ENCODE assay signal across 11 cellular contexts in the genomic region with DNA sequence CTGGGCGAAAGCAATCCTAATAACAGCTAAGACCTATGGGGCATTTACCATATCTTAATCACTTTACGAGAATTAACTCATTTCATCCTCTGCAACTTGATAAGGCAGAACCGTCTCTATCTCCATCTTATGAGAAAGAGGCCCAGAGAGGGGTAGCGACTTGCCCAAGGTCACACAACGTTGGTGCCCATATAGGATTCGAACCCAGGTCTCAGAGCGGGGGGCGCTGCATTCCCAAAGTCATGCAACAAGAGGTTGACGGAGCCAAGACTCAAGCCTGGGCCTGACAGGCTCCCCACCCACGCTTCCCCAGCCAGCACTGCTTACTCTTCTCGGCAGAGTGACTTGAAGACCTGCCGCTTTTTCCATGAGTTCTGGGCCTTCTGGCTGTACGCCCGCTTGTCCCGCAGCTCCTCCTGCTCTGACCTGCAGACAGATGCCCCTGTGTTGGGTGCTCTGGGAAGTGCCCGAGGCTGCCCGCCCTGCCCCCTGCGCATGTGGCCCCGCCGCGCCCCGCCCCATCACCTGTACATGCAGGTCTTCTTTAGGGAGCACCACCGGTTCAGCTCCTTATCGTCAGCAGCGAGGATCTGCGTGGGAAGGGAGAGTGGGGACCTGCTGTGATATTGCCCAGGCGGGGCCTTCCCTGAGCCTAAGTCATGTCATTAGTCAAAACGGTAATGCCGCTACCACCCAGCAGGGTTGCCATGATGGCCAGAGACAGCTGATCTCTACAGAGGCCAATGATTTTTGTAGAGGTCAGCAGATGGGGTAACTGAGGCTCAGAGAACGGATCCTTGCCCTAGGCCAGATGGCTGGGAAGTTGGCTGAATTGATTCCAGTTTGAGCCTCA. TPM values are rescaled to one million over a fixed set of nuclear protein-coding genes. Genes with fewer than 3 reads are reported as not detected.
DNase-seq lines count a peak whose midpoint lies in the region; ATAC-seq and TF ChIP-seq lines count a peak whose summit lies in the region.
"Had no signal": no experiment of that assay in that cellular context is flagged by ENCODE, and none has a peak within 500 bp of the region (broad histone marks: within the 10 kb centered on the region; RNA-seq: fewer than 3 reads in every experiment).

No MANE protein-coding gene starts in this region.

- 63% methylated on average over 16 of the region's 30 CpGs for WGBS in suprapubic skin

- ATAC-seq in T-helper 17 cell, result no peak
- no peak for ATAC-seq in GM18520 (IDR thresholded peaks at IDR 0.05; ENCODE audit: unreplicated experiment)

- TF ChIP-seq CTCF in cardiac muscle cell (IDR thresholded peaks at IDR 0.05; ENCODE audit: low read depth, low read length), result no peak
- no peak for TF ChIP-seq CTCF in left ventricle myocardium inferior (IDR thresholded peaks at IDR 0.05; ENCODE audit: borderline replicate concordance)
- peak; percentile 17 to 32 for TF ChIP-seq CTCF in suprapubic skin (IDR thresholded peaks at IDR 0.05)

- H3K27me3 ChIP-seq in cardiac muscle cell (no peaks in the 10 kb centered on the region), left ventricle myocardium inferior (ENCODE audit: low read depth) (no peaks in the 10 kb centered on the region), suprapubic skin (no peaks in the 10 kb centered on the region)
- H3K27me3 ChIP-seq: pancreas, uterus had no signal

- H3K27ac ChIP-seq in cardiac muscle cell (peak overlapping the region; percentile 60), left ventricle myocardium inferior (replicated peaks) (no peak overlapping the region), suprapubic skin (peak overlapping the region; percentile 50)
- H3K27ac ChIP-seq: C4-2B, pancreas, uterus had no signal

- H3K36me3 Mint-ChIP-seq in T-helper 17 cell (ENCODE audit: low read depth), result peaks cover 2% of the 10 kb centered on the region

- TF ChIP-seq POLR2A in erythroblast (IDR thresholded peaks at IDR 0.05; ENCODE audit: low read length), result peak; percentile 6
- no peak for TF ChIP-seq POLR2A in suprapubic skin (IDR thresholded peaks at IDR 0.05)

- no peak for DNase-seq in cardiac muscle cell (ENCODE audit: low read depth in 1 of 2, low spot score in 1 of 2)
- no peak for DNase-seq in left ventricle myocardium inferior
- no peak for DNase-seq in T-helper 17 cell
- DNase-seq in erythroblast (lab: John Stamatoyannopoulos, UW), result no peak
- DNase-seq in suprapubic skin (ENCODE audit: low spot score in 2 of 2), result no peak
- no peak for DNase-seq in SHP77 treated with DMSO at 0.1 percent for 48 hours (lab: John Stamatoyannopoulos, UW)
- no peak for DNase-seq in NCI-H1930 (lab: John Stamatoyannopoulos, UW)
- DNase-seq: uterus had no signal

- H3K27me3 Mint-ChIP-seq in T-helper 17 cell, result no peaks in the 10 kb centered on the region

- peaks cover 20% of the 10 kb centered on the region for H3K4me1 Mint-ChIP-seq in T-helper 17 cell

- peak overlapping the region; percentile 89 for H3K27ac Mint-ChIP-seq in T-helper 17 cell

- H3K36me3 ChIP-seq in cardiac muscle cell (peaks cover 60% of the 10 kb centered on the region), left ventricle myocardium inferior (peaks cover 100% of the 10 kb centered on the region), suprapubic skin (peaks cover 91% of the 10 kb centered on the region)
- H3K36me3 ChIP-seq: uterus had no signal

- no peak overlapping the region for H3K4me3 ChIP-seq in cardiac muscle cell
- H3K4me3 ChIP-seq in left ventricle myocardium inferior, result no peak overlapping the region
- H3K4me3 ChIP-seq in suprapubic skin, result no peak overlapping the region
- H3K4me3 ChIP-seq: pancreas, uterus had no signal

- H3K9me3 ChIP-seq in cardiac muscle cell (ENCODE audit: low read depth) (no peaks in the 10 kb centered on the region), left ventricle myocardium inferior (replicated peaks) (no peaks in the 10 kb centered on the region), T-helper 17 cell (ENCODE audit: control insufficient read depth, low read length, poor library complexity, severe bottlenecking) (no peaks in the 10 kb centered on the region), suprapubic skin (no peaks in the 10 kb centered on the region)
- H3K9me3 ChIP-seq: pancreas, uterus had no signal

- H3K4me3 Mint-ChIP-seq in T-helper 17 cell, result peak overlapping the region; percentile 82

- no peak for TF ChIP-seq EP300 in suprapubic skin (IDR thresholded peaks at IDR 0.05)

- no peaks in the 10 kb centered on the region for H3K4me1 ChIP-seq in cardiac muscle cell (ENCODE audit: low read depth)
- H3K4me1 ChIP-seq in left ventricle myocardium inferior, result no peaks in the 10 kb centered on the region
- peaks cover 42% of the 10 kb centered on the region for H3K4me1 ChIP-seq in suprapubic skin
- H3K4me1 ChIP-seq: pancreas, uterus had no signal

- intact Hi-C loops in left ventricle myocardium inferior (cut with micrococcal nuclease), result no loop called here

RNA-seq across cellular contexts. Expression of a gene that starts 10.8 kb away (rescaled TPM):
- total RNA-seq in cardiac muscle cell, result 15.3 and 28.3 TPM in 2 replicates
- 26.1 and 34.9 TPM in 2 replicates for polyA plus RNA-seq in cardiac muscle cell
- total RNA-seq in left ventricle myocardium inferior, result 10.2 TPM
- 10 to 100 TPM; 33.9 to 43.7 TPM for total RNA-seq in T-helper 17 cell
- 10 to 100 TPM; 19.1 to 46.9 (median 24.5) TPM for total RNA-seq in suprapubic skin

RNA-seq across cellular contexts. Expression of a gene that starts 11.3 kb away (rescaled TPM):
- total RNA-seq in cardiac muscle cell (67.0 and 67.3 TPM in 2 replicates), left ventricle myocardium inferior (48.7 TPM), T-helper 17 cell (10 to 100 TPM; 70.6 to 70.7 TPM), suprapubic skin (10 to 100 TPM; 52.2 to 80.8 (median 63.6) TPM)
- 69.0 and 74.0 TPM in 2 replicates for polyA plus RNA-seq in cardiac muscle cell

RNA-seq across cellular contexts. Expression of a gene that starts 13.8 kb away (rescaled TPM):
- total RNA-seq in cardiac muscle cell, result 11.1 and 15.3 TPM in 2 replicates
- polyA plus RNA-seq in cardiac muscle cell, result 17.6 and 33.4 TPM in 2 replicates
- 9.4 TPM for total RNA-seq in left ventricle myocardium inferior
- total RNA-seq in T-helper 17 cell, result 10 to 100 TPM; 71.0 to 83.3 TPM
- total RNA-seq in suprapubic skin, result 10 to 100 TPM in 2 of 4 donors, 1 to 10 TPM in 2; 8.9 to 11.6 (median 10.3) TPM

RNA-seq across cellular contexts. Expression of a gene that starts 32.1 kb away (rescaled TPM):
- total RNA-seq in cardiac muscle cell (0.12 TPM in 1 of 2 replicates, not detected in the other), left ventricle myocardium inferior (not detected), T-helper 17 cell (1 to 10 TPM in 1 of 2 donors, not detected in 1; 2.0 TPM), suprapubic skin (10 to 100 TPM; 28.9 to 65.9 (median 59.1) TPM)
- 0.28 TPM in 1 of 2 replicates, not detected in the other for polyA plus RNA-seq in cardiac muscle cell

RNA-seq across cellular contexts. Expression of a gene that starts 37.7 kb away (rescaled TPM):
- total RNA-seq in cardiac muscle cell (0.60 and 0.63 TPM in 2 replicates), left ventricle myocardium inferior (0.11 TPM), T-helper 17 cell (1 to 10 TPM in 1 of 2 donors, under 1 TPM in 1; 0.50 to 1.3 TPM), suprapubic skin (10 to 100 TPM; 19.2 to 63.8 (median 26.8) TPM)
- 0.75 TPM in 1 of 2 replicates, not detected in the other for polyA plus RNA-seq in cardiac muscle cell

Comparison
In these comparisons a context has a peak if more than half of its experiments do, and no peak if none do; other contexts are left out.
1. CTCF ChIP-seq: peak in suprapubic skin (2 of 2); none in cardiac muscle cell (single experiment) and left ventricle myocardium inferior (single experiment).